ENCODE assay signal across 35 cellular contexts in genomic region chr16:49636608-49637007, GRCh38.
"Had no signal": no experiment of that assay in that cellular context is flagged by ENCODE, and none has a peak within 500 bp of the region (broad histone marks: within the 10 kb centered on the region; RNA-seq: fewer than 3 reads in every experiment).

No MANE protein-coding gene starts in this region.

- H3K4me1 Mint-ChIP-seq: activated CD4-positive, alpha-beta memory T cell treated with anti-CD3 and anti-CD28 coated beads, Interleukin-2, amount 10 ng/mL, durations not matched to agents 7 days and 5 days; activated CD4-positive, alpha-beta T cell treated with anti-CD3 and anti-CD28 coated beads for 36 hours; activated CD4-positive, alpha-beta T cell treated with anti-CD3 and anti-CD28 coated beads, Interleukin-2, amount 10 ng/mL, durations not matched to agents 7 days and 5 days; activated CD8-positive, alpha-beta memory T cell treated with anti-CD3 and anti-CD28 coated beads, Interleukin-2, amount 10 ng/mL, durations not matched to agents 7 days and 5 days; activated naive CD4-positive, alpha-beta T cell treated with anti-CD3 and anti-CD28 coated beads, Interleukin-2, amount 10 ng/mL, durations not matched to agents 7 days and 5 days; activated naive CD4-positive, alpha-beta T cell treated with anti-CD3 and anti-CD28 coated beads, Interleukin-2, amount 50 U/mL, for 24 hours; activated naive CD8-positive, alpha-beta T cell treated with anti-CD3 and anti-CD28 coated beads, Interleukin-2, amount 10 ng/mL, durations not matched to agents 7 days and 5 days; activated naive CD8-positive, alpha-beta T cell treated with anti-CD3 and anti-CD28 coated beads, Interleukin-2, amount 50 U/mL, for 24 hours had no signal

- H3K27ac ChIP-seq: ascending aorta, cardiac muscle cell, WERI-Rb-1 had no signal

- H3K27me3 Mint-ChIP-seq: activated CD4-positive, alpha-beta memory T cell treated with anti-CD3 and anti-CD28 coated beads, Interleukin-2, amount 10 ng/mL, durations not matched to agents 7 days and 5 days; activated CD4-positive, alpha-beta T cell treated with anti-CD3 and anti-CD28 coated beads, Interleukin-2, amount 10 ng/mL, durations not matched to agents 7 days and 5 days; activated CD8-positive, alpha-beta memory T cell treated with anti-CD3 and anti-CD28 coated beads, Interleukin-2, amount 10 ng/mL, durations not matched to agents 7 days and 5 days; activated naive CD4-positive, alpha-beta T cell treated with anti-CD3 and anti-CD28 coated beads, Interleukin-2, amount 10 ng/mL, durations not matched to agents 7 days and 5 days; activated naive CD4-positive, alpha-beta T cell treated with anti-CD3 and anti-CD28 coated beads, Interleukin-2, amount 50 U/mL, for 24 hours; activated naive CD8-positive, alpha-beta T cell treated with anti-CD3 and anti-CD28 coated beads, Interleukin-2, amount 10 ng/mL, durations not matched to agents 7 days and 5 days had no signal

- H3K27ac Mint-ChIP-seq: activated CD4-positive, alpha-beta memory T cell treated with anti-CD3 and anti-CD28 coated beads, Interleukin-2, amount 10 ng/mL, durations not matched to agents 7 days and 5 days; activated CD4-positive, alpha-beta T cell treated with anti-CD3 and anti-CD28 coated beads for 36 hours; activated CD4-positive, alpha-beta T cell treated with anti-CD3 and anti-CD28 coated beads, Interleukin-2, amount 10 ng/mL, durations not matched to agents 7 days and 5 days; activated CD8-positive, alpha-beta memory T cell treated with anti-CD3 and anti-CD28 coated beads, Interleukin-2, amount 10 ng/mL, durations not matched to agents 7 days and 5 days; activated CD8-positive, alpha-beta T cell treated with anti-CD3 and anti-CD28 coated beads, Interleukin-2, amount 10 ng/mL, durations not matched to agents 7 days and 5 days; activated naive CD4-positive, alpha-beta T cell treated with anti-CD3 and anti-CD28 coated beads, Interleukin-2, amount 10 ng/mL, durations not matched to agents 7 days and 5 days; activated naive CD4-positive, alpha-beta T cell treated with anti-CD3 and anti-CD28 coated beads, Interleukin-2, amount 50 U/mL, for 24 hours; activated naive CD8-positive, alpha-beta T cell; activated naive CD8-positive, alpha-beta T cell treated with anti-CD3 and anti-CD28 coated beads, Interleukin-2, amount 10 ng/mL, durations not matched to agents 7 days and 5 days; activated naive CD8-positive, alpha-beta T cell treated with anti-CD3 and anti-CD28 coated beads, Interleukin-2, amount 50 U/mL, for 24 hours; activated T-cell treated with anti-CD3 and anti-CD28 coated beads, Interleukin-2, amount 50 U/mL, for 24 hours; activated T-helper 2 cell treated with anti-CD3 and anti-CD28 coated beads, Interferon-gamma antibody, Interleukin-2, Interleukin-4, amounts not matched to agents 10 μg/mL and 5 μg/mL and 100 μg/mL, durations not matched to agents 14 hours and 24 hours and 36 hours; T-helper 1 cell treated with Interleukin-12 subunit alpha and Interleukin-12 subunit beta and Interleukin-4 antibody, amounts not matched to agents 30 μg/mL and 1 μg/mL, for 36 hours; T-helper 2 cell treated with Interferon-gamma antibody and Interleukin-4, amounts not matched to agents 5 μg/mL and 100 μg/mL, for 36 hours; WTC11 had no signal

- H3K9me3 Mint-ChIP-seq: activated CD4-positive, alpha-beta memory T cell treated with anti-CD3 and anti-CD28 coated beads, Interleukin-2, amount 10 ng/mL, durations not matched to agents 7 days and 5 days; activated CD4-positive, alpha-beta T cell treated with anti-CD3 and anti-CD28 coated beads, Interleukin-2, amount 10 ng/mL, durations not matched to agents 7 days and 5 days; activated naive CD4-positive, alpha-beta T cell treated with anti-CD3 and anti-CD28 coated beads, Interleukin-2, amount 10 ng/mL, durations not matched to agents 7 days and 5 days; activated naive CD4-positive, alpha-beta T cell treated with anti-CD3 and anti-CD28 coated beads, Interleukin-2, amount 50 U/mL, for 24 hours; activated naive CD8-positive, alpha-beta T cell treated with anti-CD3 and anti-CD28 coated beads, Interleukin-2, amount 10 ng/mL, durations not matched to agents 7 days and 5 days; activated naive CD8-positive, alpha-beta T cell treated with anti-CD3 and anti-CD28 coated beads, Interleukin-2, amount 50 U/mL, for 24 hours; activated T-cell treated with anti-CD3 and anti-CD28 coated beads, Interleukin-2, amount 50 U/mL, for 24 hours; activated T-helper 2 cell treated with anti-CD3 and anti-CD28 coated beads, Interferon-gamma antibody, Interleukin-2, Interleukin-4, amounts not matched to agents 10 μg/mL and 5 μg/mL and 100 μg/mL, durations not matched to agents 14 hours and 24 hours and 36 hours; T-helper 1 cell treated with Interleukin-12 subunit alpha and Interleukin-12 subunit beta and Interleukin-4 antibody, amounts not matched to agents 30 μg/mL and 1 μg/mL, for 36 hours; T-helper 2 cell treated with Interferon-gamma antibody and Interleukin-4, amounts not matched to agents 5 μg/mL and 100 μg/mL, for 36 hours; WTC11 had no signal

- ATAC-seq: activated CD4-positive, alpha-beta T cell treated with anti-CD3 and anti-CD28 coated beads for 36 hours; activated CD4-positive, CD25-positive, alpha-beta regulatory T cell treated with anti-CD3 and anti-CD28 coated beads, Interleukin-2, amount 50 U/mL, for 24 hours; activated CD8-positive, alpha-beta memory T cell treated with anti-CD3 and anti-CD28 coated beads, Interleukin-2, amount 10 ng/mL, durations not matched to agents 7 days and 5 days; activated CD8-positive, alpha-beta T cell treated with anti-CD3 and anti-CD28 coated beads, Interleukin-2, amount 10 ng/mL, durations not matched to agents 7 days and 5 days; activated naive CD8-positive, alpha-beta T cell treated with anti-CD3 and anti-CD28 coated beads, Interleukin-2, amount 50 U/mL, for 24 hours; WTC11 had no signal

- H3K27me3 ChIP-seq: ascending aorta, cardiac muscle cell had no signal

- H3K4me3 Mint-ChIP-seq: activated CD4-positive, alpha-beta memory T cell treated with anti-CD3 and anti-CD28 coated beads, Interleukin-2, amount 10 ng/mL, durations not matched to agents 7 days and 5 days; activated CD4-positive, alpha-beta T cell treated with anti-CD3 and anti-CD28 coated beads for 36 hours; activated CD4-positive, alpha-beta T cell treated with anti-CD3 and anti-CD28 coated beads, Interleukin-2, amount 10 ng/mL, durations not matched to agents 7 days and 5 days; activated CD8-positive, alpha-beta memory T cell treated with anti-CD3 and anti-CD28 coated beads, Interleukin-2, amount 10 ng/mL, durations not matched to agents 7 days and 5 days; activated CD8-positive, alpha-beta T cell treated with anti-CD3 and anti-CD28 coated beads, Interleukin-2, amount 10 ng/mL, durations not matched to agents 7 days and 5 days; activated naive CD4-positive, alpha-beta T cell treated with anti-CD3 and anti-CD28 coated beads, Interleukin-2, amount 10 ng/mL, durations not matched to agents 7 days and 5 days; activated naive CD4-positive, alpha-beta T cell treated with anti-CD3 and anti-CD28 coated beads, Interleukin-2, amount 50 U/mL, for 24 hours; activated naive CD8-positive, alpha-beta T cell; activated naive CD8-positive, alpha-beta T cell treated with anti-CD3 and anti-CD28 coated beads, Interleukin-2, amount 10 ng/mL, durations not matched to agents 7 days and 5 days; activated naive CD8-positive, alpha-beta T cell treated with anti-CD3 and anti-CD28 coated beads, Interleukin-2, amount 50 U/mL, for 24 hours; activated T-cell treated with anti-CD3 and anti-CD28 coated beads, Interleukin-2, amount 50 U/mL, for 24 hours; brain; T-helper 1 cell treated with Interleukin-12 subunit alpha and Interleukin-12 subunit beta and Interleukin-4 antibody, amounts not matched to agents 30 μg/mL and 1 μg/mL, for 36 hours; T-helper 2 cell treated with Interferon-gamma antibody and Interleukin-4, amounts not matched to agents 5 μg/mL and 100 μg/mL, for 36 hours; WTC11 had no signal

- H3K9me3 ChIP-seq: ascending aorta had no signal

- H3K36me3 Mint-ChIP-seq: activated CD8-positive, alpha-beta memory T cell treated with anti-CD3 and anti-CD28 coated beads, Interleukin-2, amount 10 ng/mL, durations not matched to agents 7 days and 5 days; activated naive CD4-positive, alpha-beta T cell treated with anti-CD3 and anti-CD28 coated beads, Interleukin-2, amount 10 ng/mL, durations not matched to agents 7 days and 5 days; activated naive CD4-positive, alpha-beta T cell treated with anti-CD3 and anti-CD28 coated beads, Interleukin-2, amount 50 U/mL, for 24 hours; activated naive CD8-positive, alpha-beta T cell; activated naive CD8-positive, alpha-beta T cell treated with anti-CD3 and anti-CD28 coated beads, Interleukin-2, amount 10 ng/mL, durations not matched to agents 7 days and 5 days had no signal

- DNase-seq: activated CD4-positive, alpha-beta memory T cell treated with anti-CD3 and anti-CD28 coated beads, Interleukin-2, amount 10 ng/mL, durations not matched to agents 7 days and 5 days; activated CD4-positive, alpha-beta T cell treated with anti-CD3 and anti-CD28 coated beads for 1 hour; activated CD4-positive, alpha-beta T cell treated with anti-CD3 and anti-CD28 coated beads for 36 hours; activated CD4-positive, alpha-beta T cell treated with anti-CD3 and anti-CD28 coated beads for 48 hours; activated CD4-positive, alpha-beta T cell treated with anti-CD3 and anti-CD28 coated beads, Interleukin-2, amount 10 ng/mL, durations not matched to agents 7 days and 5 days; activated CD4-positive, alpha-beta T cell treated with anti-CD3 and anti-CD28 coated beads, Interleukin-2, amount 50 U/mL, for 48 hours; activated CD4-positive, CD25-positive, alpha-beta regulatory T cell; activated CD8-positive, alpha-beta memory T cell treated with anti-CD3 and anti-CD28 coated beads for 24 hours; activated CD8-positive, alpha-beta memory T cell treated with anti-CD3 and anti-CD28 coated beads, Interleukin-2, amount 10 ng/mL, durations not matched to agents 7 days and 5 days; activated CD8-positive, alpha-beta memory T cell treated with anti-CD3 and anti-CD28 coated beads, Interleukin-2, amount 50 U/mL, for 48 hours; activated CD8-positive, alpha-beta T cell treated with anti-CD3 and anti-CD28 coated beads, Interleukin-2, amount 10 ng/mL, durations not matched to agents 7 days and 5 days; activated effector memory CD4-positive, alpha-beta T cell treated with Interleukin-2 at 50 U/mL for 16 hours; activated gamma-delta T cell; activated naive CD4-positive, alpha-beta T cell treated with anti-CD3 and anti-CD28 coated beads, Interleukin-2, amount 10 ng/mL, durations not matched to agents 7 days and 5 days; activated naive CD4-positive, alpha-beta T cell treated with Interleukin-2 at 50 U/mL for 16 hours; activated naive CD8-positive, alpha-beta T cell treated with anti-CD3 and anti-CD28 coated beads, Interleukin-2, amount 10 ng/mL, durations not matched to agents 7 days and 5 days; activated naive CD8-positive, alpha-beta T cell treated with anti-CD3 and anti-CD28 coated beads, Interleukin-2, amount 50 U/mL, for 24 hours; activated T-cell treated with anti-CD3 and anti-CD28 coated beads, Interleukin-2, amount 50 U/mL, for 24 hours; activated T-cell treated with anti-CD3 and anti-CD28 coated beads, Interleukin-2, amount 50 U/mL, for 48 hours; amygdala; anterior cingulate cortex; central memory CD4-positive, alpha-beta T cell; T-helper 2 cell; T-helper 9 cell; WERI-Rb-1 had no signal

- H3K4me3 ChIP-seq: ascending aorta, cardiac muscle cell had no signal

- H3K36me3 ChIP-seq: cardiac muscle cell, WERI-Rb-1 had no signal
